Comparison of ENCODE assay signal across 23 cellular contexts in the genomic region with DNA sequence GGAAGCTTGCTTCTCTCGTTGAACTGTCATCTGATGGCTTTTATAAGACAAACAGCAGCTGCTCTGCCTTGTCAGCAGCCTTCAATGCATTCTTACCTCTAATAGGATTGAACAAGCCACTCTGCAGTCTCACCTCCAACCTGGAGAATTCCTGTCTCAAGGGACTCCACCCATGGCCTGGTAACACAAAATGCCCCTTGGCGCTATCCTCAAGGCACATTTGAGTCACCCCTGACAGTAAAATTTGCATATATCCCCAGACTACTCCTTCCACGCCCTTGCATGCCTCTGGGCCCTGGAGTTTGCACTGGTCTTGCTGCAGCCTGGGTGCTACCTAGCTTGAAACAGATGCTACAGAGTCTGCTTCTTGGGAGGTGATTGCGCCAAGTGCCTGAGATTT.
"Had no signal": no experiment of that assay in that cellular context is flagged by ENCODE, and none has a peak within 500 bp of the region (broad histone marks: within the 10 kb centered on the region; RNA-seq: fewer than 3 reads in every experiment).

No MANE protein-coding gene starts in this region.

- H3K4me1 ChIP-seq: left ventricle myocardium inferior, lower lobe of right lung, right atrium auricular region, thyroid gland, upper lobe of left lung, uterus had no signal

- H2AFZ ChIP-seq: neural progenitor cell had no signal

- H3K27me3 Mint-ChIP-seq: dendritic cell treated with granulocyte-macrophage colony-stimulating factor and Interleukin-4, amounts not matched to agents 40 ng/mL and 50 ng/mL, for 4 days had no signal

- H3K9me3 ChIP-seq: left ventricle myocardium inferior, lower lobe of right lung, ovary, right atrium auricular region, thyroid gland, upper lobe of left lung, uterus had no signal

- H3K27ac Mint-ChIP-seq: dendritic cell treated with granulocyte-macrophage colony-stimulating factor and Interleukin-4, amounts not matched to agents 40 ng/mL and 50 ng/mL, for 4 days; effector memory CD8-positive, alpha-beta T cell; memory B cell; natural killer cell treated with Interleukin-12 subunit alpha and Interleukin-12 subunit beta and Interleukin-15 and Interleukin-18, amount 100 ng/mL, for 72 hours; neural progenitor cell had no signal

- ATAC-seq: effector memory CD8-positive, alpha-beta T cell; left cardiac atrium; lower lobe of right lung; natural killer cell treated with Interleukin-12 subunit alpha and Interleukin-12 subunit beta and Interleukin-15 and Interleukin-18, amount 100 ng/mL, for 72 hours had no signal

- H3K36me3 ChIP-seq: left ventricle myocardium inferior, lower lobe of right lung, neural progenitor cell, ovary, right atrium auricular region, thyroid gland, upper lobe of left lung, uterus had no signal

- H3K27me3 ChIP-seq: neural progenitor cell, ovary, right atrium auricular region, thyroid gland, upper lobe of left lung, uterus had no signal

- FAIRE-seq: colon, kidney had no signal

- H3K4me3 ChIP-seq: left ventricle myocardium inferior, lower lobe of right lung, neural progenitor cell, ovary, right atrium auricular region, smooth muscle cell, thyroid gland, upper lobe of left lung, uterus had no signal

- H3K9me3 Mint-ChIP-seq: dendritic cell treated with granulocyte-macrophage colony-stimulating factor and Interleukin-4, amounts not matched to agents 40 ng/mL and 50 ng/mL, for 4 days; effector memory CD8-positive, alpha-beta T cell; memory B cell; natural killer cell treated with Interleukin-12 subunit alpha and Interleukin-12 subunit beta and Interleukin-15 and Interleukin-18, amount 100 ng/mL, for 72 hours had no signal

- H3K4me3 Mint-ChIP-seq: dendritic cell treated with granulocyte-macrophage colony-stimulating factor and Interleukin-4, amounts not matched to agents 40 ng/mL and 50 ng/mL, for 4 days; effector memory CD8-positive, alpha-beta T cell; memory B cell; natural killer cell treated with Interleukin-12 subunit alpha and Interleukin-12 subunit beta and Interleukin-15 and Interleukin-18, amount 100 ng/mL, for 72 hours; neural progenitor cell had no signal

- H3K4me1 Mint-ChIP-seq: memory B cell had no signal

- DNase-seq: effector memory CD8-positive, alpha-beta T cell; foreskin melanocyte; head of caudate nucleus; hypothalamus; kidney; left cardiac atrium; left ventricle myocardium inferior; lower lobe of right lung; midbrain; nucleus accumbens; ovary; stimulated activated CD4-positive, alpha-beta T cell treated with anti-CD3 and anti-CD28 coated beads, Interleukin-2, amount 100 ng/mL, for 48 hours; stimulated activated naive CD4-positive, alpha-beta T cell treated with Interleukin-2 at 50 U/mL for 16 hours; thyroid gland; upper lobe of left lung; uterus had no signal

- H3K27ac ChIP-seq: left ventricle myocardium inferior, lower lobe of right lung, neural progenitor cell, ovary, right atrium auricular region, thyroid gland, upper lobe of left lung, uterus had no signal

- H3K36me3 Mint-ChIP-seq: memory B cell; natural killer cell treated with Interleukin-12 subunit alpha and Interleukin-12 subunit beta and Interleukin-15 and Interleukin-18, amount 100 ng/mL, for 72 hours; neural progenitor cell had no signal

- H3K4me2 ChIP-seq: neural progenitor cell, smooth muscle cell had no signal
